Comparison of ENCODE assay signal across 16 cellular contexts in genomic region chr17:35491417-35491816, GRCh38. TPM values are rescaled to one million over a fixed set of nuclear protein-coding genes. Genes with fewer than 3 reads are reported as not detected.
A peak's percentile ranks its signal among the peaks of the same experiment; 100 is the strongest.
DNase-seq lines count a peak whose midpoint lies in the region; ATAC-seq and FAIRE-seq lines count a peak whose summit lies in the region.
"Had no signal": no experiment of that assay in that cellular context is flagged by ENCODE, and none has a peak within 500 bp of the region (broad histone marks: within the 10 kb centered on the region; RNA-seq: fewer than 3 reads in every experiment).

No MANE protein-coding gene starts in this region.

- H3K27ac ChIP-seq in CD4-positive, CD25-positive, alpha-beta regulatory T cell (ENCODE audit: insufficient read depth, low read length, poor library complexity, severe bottlenecking): no peak overlapping the region
- no peak overlapping the region for H3K27ac ChIP-seq in CD4-positive, alpha-beta memory T cell (ENCODE audit: low read depth, low read length)

- no peaks in the 10 kb centered on the region for H3K27me3 ChIP-seq in CD4-positive, CD25-positive, alpha-beta regulatory T cell (ENCODE audit: control insufficient read depth, insufficient read depth, low read length)
- H3K27me3 ChIP-seq in CD4-positive, alpha-beta memory T cell (ENCODE audit: insufficient read depth, low read length): no peaks in the 10 kb centered on the region

- no peak for ATAC-seq in CD4-positive, CD25-positive, alpha-beta regulatory T cell (ENCODE audit: low read depth in 2 of 2)
- ATAC-seq in T-helper 17 cell: no peak
- ATAC-seq in GM21825 (IDR thresholded peaks at IDR 0.05; ENCODE audit: unreplicated experiment): no peak
- ATAC-seq: GM12878 had no signal

- no peaks in the 10 kb centered on the region for H3K27me3 Mint-ChIP-seq in CD4-positive, CD25-positive, alpha-beta regulatory T cell
- H3K27me3 Mint-ChIP-seq in CD4-positive, alpha-beta memory T cell: no peaks in the 10 kb centered on the region
- H3K27me3 Mint-ChIP-seq in T-helper 17 cell (no peaks in the 10 kb centered on the region), immature natural killer cell (ENCODE audit: low read depth in 3 of 3) (peaks cover 8 to 28% (median 16%) of the 10 kb centered on the region in 3 donors)

- H3K4me1 ChIP-seq in CD4-positive, CD25-positive, alpha-beta regulatory T cell (ENCODE audit: control insufficient read depth, insufficient read depth, low read length, poor library complexity, severe bottlenecking): peaks cover 21% of the 10 kb centered on the region
- H3K4me1 ChIP-seq in CD4-positive, alpha-beta memory T cell (ENCODE audit: insufficient read depth, low read length): peaks cover 51% of the 10 kb centered on the region
- H3K4me1 ChIP-seq: HAP-1 had no signal

- FAIRE-seq in HTR-8/SVneo (lab: Jason Lieb, UNC): no peak
- FAIRE-seq: A204.1, GM12878 had no signal

- H3K36me3 ChIP-seq in CD4-positive, CD25-positive, alpha-beta regulatory T cell (ENCODE audit: control insufficient read depth, insufficient read depth, low read length): peaks cover 28% of the 10 kb centered on the region
- H3K36me3 ChIP-seq in CD4-positive, alpha-beta memory T cell (ENCODE audit: insufficient read depth, low read length): peaks cover 11% of the 10 kb centered on the region
- H3K36me3 ChIP-seq: HAP-1 had no signal

- CTCF ChIA-PET in CD4-positive, alpha-beta memory T cell (lab: Charles Lee; ENCODE audit: partially characterized antibody): interaction anchor here (1.1 kb wide), 1 partner anchor 42 kb away, joined by 3 read pairs; no protein-coding TSS in a partner anchor

- H3K36me3 Mint-ChIP-seq in CD4-positive, CD25-positive, alpha-beta regulatory T cell: peaks cover 25% of the 10 kb centered on the region
- H3K36me3 Mint-ChIP-seq in CD4-positive, alpha-beta memory T cell: peaks cover 40 to 65% of the 10 kb centered on the region in 2 donors
- H3K36me3 Mint-ChIP-seq in T-helper 17 cell (ENCODE audit: low read depth): no peaks in the 10 kb centered on the region
- H3K36me3 Mint-ChIP-seq in immature natural killer cell: peaks cover 10 to 34% (median 14%) of the 10 kb centered on the region in 3 donors

- peak overlapping the region in 1 of 4 donors; percentile 98 for H3K4me3 Mint-ChIP-seq in CD4-positive, CD25-positive, alpha-beta regulatory T cell
- peak overlapping the region in 1 of 8 donors; percentile 30 for H3K4me3 Mint-ChIP-seq in CD4-positive, alpha-beta memory T cell
- H3K4me3 Mint-ChIP-seq in T-helper 17 cell (no peak overlapping the region), immature natural killer cell (no peak overlapping the region)
- H3K4me3 Mint-ChIP-seq: B cell, HFFc6 had no signal

- H3K4me1 Mint-ChIP-seq in CD4-positive, CD25-positive, alpha-beta regulatory T cell: peaks cover 25 to 69% (median 49%) of the 10 kb centered on the region in 4 donors
- peaks cover 36 to 82% (median 57%) of the 10 kb centered on the region in 4 donors for H3K4me1 Mint-ChIP-seq in CD4-positive, alpha-beta memory T cell
- H3K4me1 Mint-ChIP-seq in T-helper 17 cell (peaks cover 49% of the 10 kb centered on the region), immature natural killer cell (peaks cover 70 to 100% of the 10 kb centered on the region in 2 donors)

- H3K9me3 Mint-ChIP-seq in CD4-positive, CD25-positive, alpha-beta regulatory T cell: peaks cover 0 to 11% (median 2%) of the 10 kb centered on the region in 7 donors
- H3K9me3 Mint-ChIP-seq in CD4-positive, alpha-beta memory T cell: peaks cover 0 to 6% (median 0%) of the 10 kb centered on the region in 8 donors
- H3K9me3 Mint-ChIP-seq in immature natural killer cell: peaks cover 0 to 2% (median 0%) of the 10 kb centered on the region in 6 donors
- H3K9me3 Mint-ChIP-seq: HFFc6 had no signal

- no peak overlapping the region for H3K4me3 ChIP-seq in CD4-positive, CD25-positive, alpha-beta regulatory T cell (ENCODE audit: low read depth, low read length)
- no peak overlapping the region for H3K4me3 ChIP-seq in CD4-positive, alpha-beta memory T cell (ENCODE audit: low read length in 2 of 2)
- H3K4me3 ChIP-seq: GM12878, HAP-1 had no signal

- intact Hi-C loops in CD4-positive, alpha-beta memory T cell (cut with micrococcal nuclease): no loop called here

- DNase-seq in CD4-positive, CD25-positive, alpha-beta regulatory T cell: no peak
- DNase-seq in CD4-positive, alpha-beta memory T cell: no peak
- DNase-seq in T-helper 17 cell: no peak
- no peak for DNase-seq in immature natural killer cell
- DNase-seq in NCI-H526 (lab: John Stamatoyannopoulos, UW): no peak
- DNase-seq in HTR-8/SVneo (ENCODE audit: insufficient read length, low spot score): no peak
- DNase-seq: C1 segment of cervical spinal cord, Calu3, DMS 273 treated with DMSO at 0.1 percent for 48 hours, GOT3, HFFc6 had no signal

- POLR2A ChIA-PET in CD4-positive, alpha-beta memory T cell (lab: Charles Lee; ENCODE audit: partially characterized antibody): interaction anchor here (1.6 to 2.4 kb wide), 2 partner anchors 43 to 248 kb away, joined by 6 to 10 read pairs; partner anchors contain the start of gene SLFN5

- H3K27ac Mint-ChIP-seq in CD4-positive, CD25-positive, alpha-beta regulatory T cell: peak overlapping the region; percentile 73 to 76 (median 74)
- H3K27ac Mint-ChIP-seq in CD4-positive, alpha-beta memory T cell: peak overlapping the region in 5 of 7 donors; percentile 13 to 99 (median 58)
- H3K27ac Mint-ChIP-seq in T-helper 17 cell: peak overlapping the region; percentile 80
- H3K27ac Mint-ChIP-seq in immature natural killer cell: peak overlapping the region in 5 of 6 donors; percentile 48 to 86 (median 69)
- H3K27ac Mint-ChIP-seq: B cell, HFFc6 had no signal

- H3K9me3 ChIP-seq in CD4-positive, CD25-positive, alpha-beta regulatory T cell (ENCODE audit: control insufficient read depth in 2 of 2, low read length in 2 of 2): peaks cover 0 to 6% of the 10 kb centered on the region in 2 experiments
- H3K9me3 ChIP-seq in CD4-positive, alpha-beta memory T cell (ENCODE audit: control insufficient read depth in 1 of 2, low read length in 2 of 2): no peaks in the 10 kb centered on the region
- H3K9me3 ChIP-seq in T-helper 17 cell (ENCODE audit: control insufficient read depth, low read length, poor library complexity, severe bottlenecking): no peaks in the 10 kb centered on the region
- H3K9me3 ChIP-seq: HAP-1 had no signal

RNA-seq across cellular contexts. Expression of gene SLFN13, which starts 42.9 kb away (rescaled TPM):
- 25.5 TPM for total RNA-seq in CD4-positive, CD25-positive, alpha-beta regulatory T cell
- 1 to 10 TPM; 4.9 to 6.2 (median 5.1) TPM for polyA plus RNA-seq in CD4-positive, CD25-positive, alpha-beta regulatory T cell
- total RNA-seq in CD4-positive, alpha-beta memory T cell: 10 to 100 TPM; 24.6 to 27.3 TPM
- polyA plus RNA-seq in CD4-positive, alpha-beta memory T cell: 1 to 10 TPM; 5.4 to 5.9 TPM
- 10 to 100 TPM; 28.1 to 36.5 TPM for total RNA-seq in T-helper 17 cell
- 10 to 100 TPM; 11.8 to 41.8 (median 39.2) TPM for polyA plus RNA-seq in immature natural killer cell

RNA-seq across cellular contexts. Expression of gene SLFN12L, which starts 46.1 kb away (rescaled TPM):
- 105 TPM for total RNA-seq in CD4-positive, CD25-positive, alpha-beta regulatory T cell
- 10 to 100 TPM; 12.7 to 14.6 (median 13.4) TPM for polyA plus RNA-seq in CD4-positive, CD25-positive, alpha-beta regulatory T cell
- 10 to 100 TPM; 75.4 to 78.8 TPM for total RNA-seq in CD4-positive, alpha-beta memory T cell
- 10 to 100 TPM; 13.4 to 23.0 TPM for polyA plus RNA-seq in CD4-positive, alpha-beta memory T cell
- 10 to 100 TPM; 70.0 to 90.1 TPM for total RNA-seq in T-helper 17 cell
- polyA plus RNA-seq in immature natural killer cell: 10 to 100 TPM; 14.8 to 28.8 (median 27.4) TPM

RNA-seq across cellular contexts. Expression of gene SLFN12, which starts 59.1 kb away (rescaled TPM):
- 7.0 TPM for total RNA-seq in CD4-positive, CD25-positive, alpha-beta regulatory T cell
- 1 to 10 TPM; 2.6 to 3.6 (median 2.9) TPM for polyA plus RNA-seq in CD4-positive, CD25-positive, alpha-beta regulatory T cell
- total RNA-seq in CD4-positive, alpha-beta memory T cell: 1 to 10 TPM; 6.5 to 8.9 TPM
- polyA plus RNA-seq in CD4-positive, alpha-beta memory T cell: 1 to 10 TPM in 1 of 2 donors, under 1 TPM in 1; 0.75 to 2.0 TPM
- 1 to 10 TPM; 5.3 to 5.4 TPM for total RNA-seq in T-helper 17 cell
- 10 to 100 TPM in 1 of 3 donors, 1 to 10 TPM in 1, under 1 TPM in 1; 0.44 to 10.5 (median 6.3) TPM for polyA plus RNA-seq in immature natural killer cell
